ENCODE assay signal across 1 cellular context in the genomic region with DNA sequence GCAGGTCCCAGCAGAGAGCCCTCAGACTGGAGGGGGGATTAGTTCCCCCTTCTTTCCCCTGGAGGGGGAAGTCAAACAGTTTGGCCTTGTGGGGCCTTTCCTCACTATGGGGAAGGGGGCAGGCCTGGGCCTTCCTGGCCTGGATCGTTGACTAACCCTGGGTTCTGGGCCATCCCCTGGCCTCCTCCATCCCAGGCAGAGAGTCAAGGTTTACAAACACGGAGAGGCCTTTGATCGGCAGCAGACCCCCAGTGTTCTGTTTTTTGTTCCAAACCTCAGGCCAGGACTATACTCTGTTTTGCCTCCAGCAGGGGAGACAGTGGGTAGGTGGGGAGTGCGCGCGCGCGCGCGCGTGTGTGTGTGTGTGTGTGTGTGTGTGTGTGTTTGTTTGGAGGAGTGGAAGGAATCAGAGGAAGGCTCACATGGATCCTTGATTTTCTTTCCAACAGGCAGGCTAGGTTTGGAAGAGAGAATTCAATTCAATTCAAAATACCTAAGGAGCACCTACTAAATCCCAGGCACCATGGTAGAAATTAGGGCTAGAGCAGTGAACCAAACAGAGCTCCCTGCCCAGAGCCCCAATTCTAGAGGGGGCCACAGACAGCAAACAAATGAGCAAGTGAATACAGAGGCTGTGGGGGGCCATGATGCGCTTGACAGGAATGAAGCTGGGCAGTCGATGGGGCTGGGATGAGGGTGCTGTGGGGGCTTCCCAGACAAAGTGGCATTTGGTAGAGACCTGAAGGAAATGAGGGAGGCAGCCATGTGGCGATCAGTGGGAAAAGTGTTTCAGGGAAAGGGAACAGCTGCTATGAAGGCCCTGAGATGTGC.
A peak's percentile ranks its signal among the peaks of the same experiment; 100 is the strongest.
TF ChIP-seq lines count a peak whose summit lies in the region.

No MANE protein-coding gene starts in this region.

TF ChIP-seq in HepG2, 621 proteins besides CTCF, POLR2A, EP300 and RAD21 (continued from another document and continues in another):
- TF ChIP-seq TFDP1 (CRISPR knock-in tag; IDR thresholded peaks at IDR 0.05; ENCODE audit: borderline replicate concordance), result peak; percentile 24; the same call in 1 of the 2 replicates
- TF ChIP-seq ZNF564 (CRISPR knock-in tag; IDR thresholded peaks at IDR 0.05), result 0 out of 2 replicates have a peak, but pooled peaks have one; percentile 66
- peak; percentile 9; the same call in 1 of the 2 replicates for TF ChIP-seq SOX13 (IDR thresholded peaks at IDR 0.05)
- peak in 1 of 2 experiments; percentile 90; a peak in 2 of 4 replicates for TF ChIP-seq SOX13 (CRISPR knock-in tag; conservative IDR thresholded peaks at IDR 0.05 in 1 of 2, IDR thresholded peaks at IDR 0.05 in 1 of 2)
- TF ChIP-seq ZNF747 (CRISPR knock-in tag; IDR thresholded peaks at IDR 0.05; ENCODE audit: borderline replicate concordance), result peak; percentile 91; the same call in 1 of the 2 replicates
- TF ChIP-seq ZNF24 (IDR thresholded peaks at IDR 0.05), result peak; percentile 52; the same call in 1 of the 2 replicates
- peak; percentile 41; the same call in 1 of the 2 replicates for TF ChIP-seq ESRRA (CRISPR knock-in tag; IDR thresholded peaks at IDR 0.05; ENCODE audit: low read depth)
- peak; percentile 65; the same call in 1 of the 2 replicates for TF ChIP-seq ZNF567 (CRISPR knock-in tag; IDR thresholded peaks at IDR 0.05; ENCODE audit: borderline replicate concordance)
- peak; percentile 89 for TF ChIP-seq POGZ (CRISPR knock-in tag; IDR thresholded peaks at IDR 0.05)
- TF ChIP-seq ZNF644 (CRISPR knock-in tag; IDR thresholded peaks at IDR 0.05; ENCODE audit: low read depth), result peak; percentile 92
- no peak for TF ChIP-seq SUZ12 (IDR thresholded peaks at IDR 0.05; ENCODE audit: low read depth, low read length)
- TF ChIP-seq, protein P1, sequence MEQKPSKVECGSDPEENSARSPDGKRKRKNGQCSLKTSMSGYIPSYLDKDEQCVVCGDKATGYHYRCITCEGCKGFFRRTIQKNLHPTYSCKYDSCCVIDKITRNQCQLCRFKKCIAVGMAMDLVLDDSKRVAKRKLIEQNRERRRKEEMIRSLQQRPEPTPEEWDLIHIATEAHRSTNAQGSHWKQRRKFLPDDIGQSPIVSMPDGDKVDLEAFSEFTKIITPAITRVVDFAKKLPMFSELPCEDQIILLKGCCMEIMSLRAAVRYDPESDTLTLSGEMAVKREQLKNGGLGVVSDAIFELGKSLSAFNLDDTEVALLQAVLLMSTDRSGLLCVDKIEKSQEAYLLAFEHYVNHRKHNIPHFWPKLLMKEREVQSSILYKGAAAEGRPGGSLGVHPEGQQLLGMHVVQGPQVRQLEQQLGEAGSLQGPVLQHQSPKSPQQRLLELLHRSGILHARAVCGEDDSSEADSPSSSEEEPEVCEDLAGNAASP (CRISPR knock-in tag; IDR thresholded peaks at IDR 0.05; ENCODE audit: borderline replicate concordance), result peak; percentile 96
- peak; percentile 47; the same call in 1 of the 2 replicates for TF ChIP-seq NFKBIZ (CRISPR knock-in tag; IDR thresholded peaks at IDR 0.05)
- peak; percentile 87 for TF ChIP-seq ZNF281 (CRISPR knock-in tag; IDR thresholded peaks at IDR 0.05; ENCODE audit: borderline replicate concordance)
- no peak for TF ChIP-seq ZNF720 (CRISPR knock-in tag; IDR thresholded peaks at IDR 0.05)
- peak; percentile 96 for TF ChIP-seq HDAC1 (CRISPR knock-in tag; IDR thresholded peaks at IDR 0.05)
- peak; percentile 76; the same call in 1 of the 2 replicates for TF ChIP-seq RBAK (CRISPR knock-in tag; IDR thresholded peaks at IDR 0.05)
- TF ChIP-seq MXD4 (CRISPR knock-in tag; IDR thresholded peaks at IDR 0.05), result peak; percentile 72; the same call in 1 of the 2 replicates
- peak; percentile 93; the same call in 1 of the 2 replicates for TF ChIP-seq ZNF543 (CRISPR knock-in tag; IDR thresholded peaks at IDR 0.05)
- peak; percentile 84; the same call in 1 of the 2 replicates for TF ChIP-seq ZNF451 (CRISPR knock-in tag; IDR thresholded peaks at IDR 0.05)
- TF ChIP-seq ZNF317 (CRISPR knock-in tag; IDR thresholded peaks at IDR 0.05), result peak; percentile 84
- TF ChIP-seq, protein P2, sequence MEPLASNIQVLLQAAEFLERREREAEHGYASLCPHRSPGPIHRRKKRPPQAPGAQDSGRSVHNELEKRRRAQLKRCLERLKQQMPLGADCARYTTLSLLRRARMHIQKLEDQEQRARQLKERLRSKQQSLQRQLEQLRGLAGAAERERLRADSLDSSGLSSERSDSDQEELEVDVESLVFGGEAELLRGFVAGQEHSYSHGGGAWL (CRISPR knock-in tag; IDR thresholded peaks at IDR 0.05), result peak; percentile 57; the same call in 1 of the 2 replicates
- no peak; the same call in none of the 2 replicates for TF ChIP-seq HNF4G (IDR thresholded peaks at IDR 0.05; ENCODE audit: borderline replicate concordance, low read depth, low read length)
- TF ChIP-seq HNF4G (CRISPR knock-in tag; IDR thresholded peaks at IDR 0.05; ENCODE audit: borderline replicate concordance, low read depth), result peak; percentile 88; the same call in 1 of the 2 replicates
- 0 out of 2 replicates have a peak, but pooled peaks have one; percentile 32 for TF ChIP-seq ZNF550 (CRISPR knock-in tag; IDR thresholded peaks at IDR 0.05; ENCODE audit: borderline replicate concordance)
- TF ChIP-seq DR1 (CRISPR knock-in tag; IDR thresholded peaks at IDR 0.05), result peak; percentile 69
- peak; percentile 98 for TF ChIP-seq ZNF687 (CRISPR knock-in tag; IDR thresholded peaks at IDR 0.05)
- TF ChIP-seq, protein P3, sequence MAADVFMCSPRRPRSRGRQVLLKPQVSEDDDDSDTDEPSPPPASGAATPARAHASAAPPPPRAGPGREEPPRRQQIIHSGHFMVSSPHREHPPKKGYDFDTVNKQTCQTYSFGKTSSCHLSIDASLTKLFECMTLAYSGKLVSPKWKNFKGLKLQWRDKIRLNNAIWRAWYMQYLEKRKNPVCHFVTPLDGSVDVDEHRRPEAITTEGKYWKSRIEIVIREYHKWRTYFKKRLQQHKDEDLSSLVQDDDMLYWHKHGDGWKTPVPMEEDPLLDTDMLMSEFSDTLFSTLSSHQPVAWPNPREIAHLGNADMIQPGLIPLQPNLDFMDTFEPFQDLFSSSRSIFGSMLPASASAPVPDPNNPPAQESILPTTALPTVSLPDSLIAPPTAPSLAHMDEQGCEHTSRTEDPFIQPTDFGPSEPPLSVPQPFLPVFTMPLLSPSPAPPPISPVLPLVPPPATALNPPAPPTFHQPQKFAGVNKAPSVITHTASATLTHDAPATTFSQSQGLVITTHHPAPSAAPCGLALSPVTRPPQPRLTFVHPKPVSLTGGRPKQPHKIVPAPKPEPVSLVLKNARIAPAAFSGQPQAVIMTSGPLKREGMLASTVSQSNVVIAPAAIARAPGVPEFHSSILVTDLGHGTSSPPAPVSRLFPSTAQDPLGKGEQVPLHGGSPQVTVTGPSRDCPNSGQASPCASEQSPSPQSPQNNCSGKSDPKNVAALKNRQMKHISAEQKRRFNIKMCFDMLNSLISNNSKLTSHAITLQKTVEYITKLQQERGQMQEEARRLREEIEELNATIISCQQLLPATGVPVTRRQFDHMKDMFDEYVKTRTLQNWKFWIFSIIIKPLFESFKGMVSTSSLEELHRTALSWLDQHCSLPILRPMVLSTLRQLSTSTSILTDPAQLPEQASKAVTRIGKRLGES (CRISPR knock-in tag; IDR thresholded peaks at IDR 0.05; ENCODE audit: borderline replicate concordance), result no peak
- TF ChIP-seq IKZF5 (CRISPR knock-in tag; IDR thresholded peaks at IDR 0.05), result peak; percentile 88
- TF ChIP-seq ZNF34 (CRISPR knock-in tag; IDR thresholded peaks at IDR 0.05; ENCODE audit: borderline replicate concordance), result 0 out of 2 replicates have a peak, but pooled peaks have one; percentile 15
- TF ChIP-seq, protein P4, sequence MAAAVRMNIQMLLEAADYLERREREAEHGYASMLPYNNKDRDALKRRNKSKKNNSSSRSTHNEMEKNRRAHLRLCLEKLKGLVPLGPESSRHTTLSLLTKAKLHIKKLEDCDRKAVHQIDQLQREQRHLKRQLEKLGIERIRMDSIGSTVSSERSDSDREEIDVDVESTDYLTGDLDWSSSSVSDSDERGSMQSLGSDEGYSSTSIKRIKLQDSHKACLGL (CRISPR knock-in tag; IDR thresholded peaks at IDR 0.05), result peak; percentile 63; the same call in 1 of the 2 replicates
- TF ChIP-seq GATAD2A (CRISPR knock-in tag; IDR thresholded peaks at IDR 0.05), result peak; percentile 87
- TF ChIP-seq HNRNPL (IDR thresholded peaks at IDR 0.05; ENCODE audit: low read depth, low read length), result peak; percentile 70; the same call in 1 of the 2 replicates
- TF ChIP-seq, protein P5, sequence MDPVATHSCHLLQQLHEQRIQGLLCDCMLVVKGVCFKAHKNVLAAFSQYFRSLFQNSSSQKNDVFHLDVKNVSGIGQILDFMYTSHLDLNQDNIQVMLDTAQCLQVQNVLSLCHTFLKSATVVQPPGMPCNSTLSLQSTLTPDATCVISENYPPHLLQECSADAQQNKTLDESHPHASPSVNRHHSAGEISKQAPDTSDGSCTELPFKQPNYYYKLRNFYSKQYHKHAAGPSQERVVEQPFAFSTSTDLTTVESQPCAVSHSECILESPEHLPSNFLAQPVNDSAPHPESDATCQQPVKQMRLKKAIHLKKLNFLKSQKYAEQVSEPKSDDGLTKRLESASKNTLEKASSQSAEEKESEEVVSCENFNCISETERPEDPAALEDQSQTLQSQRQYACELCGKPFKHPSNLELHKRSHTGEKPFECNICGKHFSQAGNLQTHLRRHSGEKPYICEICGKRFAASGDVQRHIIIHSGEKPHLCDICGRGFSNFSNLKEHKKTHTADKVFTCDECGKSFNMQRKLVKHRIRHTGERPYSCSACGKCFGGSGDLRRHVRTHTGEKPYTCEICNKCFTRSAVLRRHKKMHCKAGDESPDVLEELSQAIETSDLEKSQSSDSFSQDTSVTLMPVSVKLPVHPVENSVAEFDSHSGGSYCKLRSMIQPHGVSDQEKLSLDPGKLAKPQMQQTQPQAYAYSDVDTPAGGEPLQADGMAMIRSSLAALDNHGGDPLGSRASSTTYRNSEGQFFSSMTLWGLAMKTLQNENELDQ (CRISPR knock-in tag; IDR thresholded peaks at IDR 0.05; ENCODE audit: borderline replicate concordance), result 0 out of 2 replicates have a peak, but pooled peaks have one; percentile 3
- TF ChIP-seq MEIS2 (CRISPR knock-in tag; IDR thresholded peaks at IDR 0.05), result peak; percentile 60; the same call in 1 of the 2 replicates
- TF ChIP-seq ZNF143 (CRISPR knock-in tag; IDR thresholded peaks at IDR 0.05), result no peak; the same call in 1 of the 2 replicates
